ENCODE assay signal across 12 cellular contexts in the genomic region with DNA sequence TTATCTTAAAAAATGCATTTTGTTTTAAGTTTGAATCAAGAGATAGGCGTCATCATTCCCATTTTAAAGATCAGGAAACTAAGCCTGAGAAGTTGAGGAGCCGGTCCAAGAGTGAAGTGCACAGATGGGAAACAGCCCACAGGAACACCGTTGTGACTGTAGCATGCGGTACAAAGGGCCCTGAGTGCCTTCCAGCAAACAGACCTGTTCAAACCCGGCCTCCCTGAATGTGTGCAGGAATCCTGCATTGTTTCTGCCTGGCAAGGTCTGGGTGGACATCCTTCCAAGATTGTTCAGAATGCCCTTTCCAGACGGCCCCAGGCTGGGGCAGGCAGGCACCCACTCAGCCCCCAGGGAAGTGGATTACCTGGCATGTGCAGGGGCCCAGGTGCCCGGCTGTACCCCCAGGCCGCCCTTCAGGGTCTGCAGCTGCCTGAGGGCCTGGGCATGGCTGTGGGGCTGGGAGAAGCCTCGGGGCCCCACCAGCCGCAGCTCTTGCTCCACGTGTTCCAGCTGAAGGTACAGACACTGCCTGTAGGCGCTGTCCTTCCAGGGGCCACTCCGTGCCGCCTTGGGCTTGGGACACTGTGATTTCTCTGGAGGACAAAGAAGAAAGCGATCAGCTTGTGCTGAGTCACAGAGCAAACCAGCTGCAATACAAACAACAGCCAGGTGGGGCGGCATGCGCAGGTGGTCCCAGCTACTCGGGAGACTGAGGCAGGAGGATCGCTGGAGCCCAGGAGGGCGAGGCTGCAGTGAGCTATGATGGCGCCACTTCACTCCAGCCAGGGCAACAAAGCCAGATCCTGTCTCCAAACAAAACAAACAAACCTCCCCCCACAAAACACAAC. TPM values are rescaled to one million over a fixed set of nuclear protein-coding genes. Genes with fewer than 3 reads are reported as not detected.
DNase-seq lines count a peak whose midpoint lies in the region; FAIRE-seq and TF ChIP-seq lines count a peak whose summit lies in the region.
"Had no signal": no experiment of that assay in that cellular context is flagged by ENCODE, and none has a peak within 500 bp of the region (broad histone marks: within the 10 kb centered on the region; RNA-seq: fewer than 3 reads in every experiment).

No MANE protein-coding gene starts in this region.

- H3K4me2 ChIP-seq in osteoblast (ENCODE audit: insufficient read depth, low read length): no peak overlapping the region
- no peak overlapping the region for H3K4me2 ChIP-seq in mesenchymal stem cell (ENCODE audit: low read length, poor library complexity, severe bottlenecking)

- no peaks in the 10 kb centered on the region for H3K27me3 ChIP-seq in HUES6 (ENCODE audit: control insufficient read depth, insufficient read depth, low read length)
- H3K27me3 ChIP-seq in breast epithelium: no peaks in the 10 kb centered on the region
- H3K27me3 ChIP-seq in osteoblast (ENCODE audit: insufficient read depth, low read length): peaks cover 5% of the 10 kb centered on the region
- peaks cover 0 to 2% of the 10 kb centered on the region in 2 experiments for H3K27me3 ChIP-seq in mesenchymal stem cell (ENCODE audit: control insufficient read depth in 1 of 2, insufficient read depth in 1 of 2, low read length in 2 of 2)

- H3K4ac ChIP-seq in mesenchymal stem cell (ENCODE audit: low read depth in 1 of 2, low read length in 2 of 2): no peak overlapping the region

- H2AFZ ChIP-seq in osteoblast (ENCODE audit: low read length) (no peak overlapping the region), mesenchymal stem cell (ENCODE audit: low read depth, low read length) (no peak overlapping the region)

- H3K9ac ChIP-seq in HUES6 (ENCODE audit: low read length) (peak overlapping the region; percentile 43), mesenchymal stem cell (ENCODE audit: low read length) (no peak overlapping the region)

- H2BK12ac ChIP-seq in mesenchymal stem cell (ENCODE audit: low read length in 2 of 2): no peak overlapping the region

- H2BK120ac ChIP-seq in mesenchymal stem cell (ENCODE audit: low read depth, low read length): no peak overlapping the region

- no peak for TF ChIP-seq POLR2A in breast epithelium (IDR thresholded peaks at IDR 0.05)

- WGBS in mesenchymal stem cell: 91% methylated on average over 21 of the region's 21 CpGs

- H4K91ac ChIP-seq in mesenchymal stem cell (ENCODE audit: low read length): no peak overlapping the region

- peak overlapping the region; percentile 78 for H3K27ac ChIP-seq in HUES6 (ENCODE audit: low read depth, low read length)
- H3K27ac ChIP-seq in breast epithelium: no peak overlapping the region
- H3K27ac ChIP-seq in osteoblast (ENCODE audit: low read depth, low read length): no peak overlapping the region
- no peak overlapping the region for H3K27ac ChIP-seq in mesenchymal stem cell (ENCODE audit: low read length, poor library complexity, severe bottlenecking)
- H3K27ac ChIP-seq: adrenal gland, esophagus squamous epithelium had no signal

- no peak overlapping the region for H2BK5ac ChIP-seq in mesenchymal stem cell (ENCODE audit: low read depth, low read length, poor library complexity, severe bottlenecking)

- no peak overlapping the region for H3K18ac ChIP-seq in mesenchymal stem cell (ENCODE audit: low read depth in 1 of 2, low read length in 2 of 2)

- H4K8ac ChIP-seq in mesenchymal stem cell (ENCODE audit: low read length): no peak overlapping the region

- H3K23ac ChIP-seq in mesenchymal stem cell (ENCODE audit: low read length in 2 of 2): no peak overlapping the region

- no peaks in the 10 kb centered on the region for H3K79me1 ChIP-seq in mesenchymal stem cell (replicated peaks; ENCODE audit: low read length, poor library complexity, severe bottlenecking)

- H3K4me1 ChIP-seq in HUES6 (ENCODE audit: control insufficient read depth, insufficient read depth, low read length): peaks cover 23% of the 10 kb centered on the region
- no peaks in the 10 kb centered on the region for H3K4me1 ChIP-seq in breast epithelium
- peaks cover 7% of the 10 kb centered on the region for H3K4me1 ChIP-seq in osteoblast (ENCODE audit: insufficient read depth, low read length)
- no peaks in the 10 kb centered on the region for H3K4me1 ChIP-seq in mesenchymal stem cell (ENCODE audit: control insufficient read depth, insufficient read depth, low read depth, low read length)
- H3K4me1 ChIP-seq: adrenal gland had no signal

- H2AK5ac ChIP-seq in mesenchymal stem cell (ENCODE audit: low read length, severe bottlenecking): no peak overlapping the region

- H3K79me2 ChIP-seq in osteoblast (ENCODE audit: insufficient read depth, low read length): no peaks in the 10 kb centered on the region

- intact Hi-C loops in breast epithelium (cut with DNase I; ENCODE audit: low total_unique reads): no loop called here

- FAIRE-seq in frontal cortex (lab: Jason Lieb, UNC): no peak
- FAIRE-seq: small intestine had no signal

- no peak overlapping the region for H3K4me3 ChIP-seq in HUES6 (ENCODE audit: low read depth, low read length)
- no peak overlapping the region for H3K4me3 ChIP-seq in breast epithelium
- H3K4me3 ChIP-seq in osteoblast (ENCODE audit: insufficient read depth, low read length): no peak overlapping the region
- H3K4me3 ChIP-seq in mesenchymal stem cell (ENCODE audit: insufficient read depth in 1 of 2, low read depth in 1 of 2, low read length in 2 of 2): no peak overlapping the region
- H3K4me3 ChIP-seq: adrenal gland, esophagus squamous epithelium had no signal

- DNase-seq in SHP77 (lab: John Stamatoyannopoulos, UW) (peak; percentile 16 to 52), SHP77 treated with DMSO at 0.1 percent for 48 hours (lab: John Stamatoyannopoulos, UW) (no peak), breast epithelium (ENCODE audit: low spot score in 2 of 2) (no peak), osteoblast (ENCODE audit: insufficient read length, low spot score, missing footprints) (no peak), mesenchymal stem cell (no peak), frontal cortex (ENCODE audit: low spot score in 2 of 2) (no peak), ecto neural progenitor cell (ENCODE audit: low spot score) (no peak)
- DNase-seq: adrenal gland, esophagus squamous epithelium, midbrain, small intestine had no signal

- no peaks in the 10 kb centered on the region for H4K20me1 ChIP-seq in osteoblast (ENCODE audit: insufficient read depth, low read length)

- H3K36me3 ChIP-seq in HUES6 (ENCODE audit: control insufficient read depth, insufficient read depth, low read length): no peaks in the 10 kb centered on the region
- H3K36me3 ChIP-seq in breast epithelium: no peaks in the 10 kb centered on the region
- H3K36me3 ChIP-seq in osteoblast (ENCODE audit: insufficient read depth, low read length): no peaks in the 10 kb centered on the region
- H3K36me3 ChIP-seq in mesenchymal stem cell (ENCODE audit: control insufficient read depth in 1 of 2, insufficient read depth in 2 of 2, low read depth in 1 of 2, low read length in 2 of 2): no peaks in the 10 kb centered on the region
- H3K36me3 ChIP-seq: adrenal gland, esophagus squamous epithelium had no signal

- TF ChIP-seq CTCF in breast epithelium (IDR thresholded peaks at IDR 0.05): peak in 2 of 3 donors; percentile 11 to 24
- TF ChIP-seq CTCF in osteoblast (IDR thresholded peaks at IDR 0.05; ENCODE audit: extremely low read depth, low read depth, low read length): peak; percentile 10

- H3K9me3 ChIP-seq in HUES6 (ENCODE audit: control insufficient read depth, insufficient read depth, low read depth, low read length) (no peaks in the 10 kb centered on the region), breast epithelium (no peaks in the 10 kb centered on the region), osteoblast (ENCODE audit: low read depth, low read length) (no peaks in the 10 kb centered on the region), mesenchymal stem cell (ENCODE audit: control insufficient read depth, low read length) (no peaks in the 10 kb centered on the region)
- H3K9me3 ChIP-seq: adrenal gland, esophagus squamous epithelium had no signal

- H2BK15ac ChIP-seq in mesenchymal stem cell (ENCODE audit: low read depth, poor library complexity, severe bottlenecking): no peak overlapping the region

- no peak overlapping the region for H3K14ac ChIP-seq in mesenchymal stem cell (ENCODE audit: low read length in 2 of 2)

RNA-seq across cellular contexts. Expression of a gene that starts 45.0 kb away (rescaled TPM):
- 10 to 100 TPM; 19.9 to 22.1 (median 21.0) TPM for total RNA-seq in breast epithelium
- total RNA-seq in osteoblast: 18.1 and 19.2 TPM in 2 replicates
- 31.2 TPM for polyA plus RNA-seq in mesenchymal stem cell (2013, experiment 1 of 2)
- polyA plus RNA-seq in mesenchymal stem cell (2013, experiment 2 of 2): 36.8 TPM
- 31.0 TPM for total RNA-seq in frontal cortex

Comparison
In these comparisons a context has a peak if more than half of its experiments do, and no peak if none do; other contexts are left out.
1. DNase-seq: peak in SHP77 (2 of 2); none in SHP77 treated with DMSO at 0.1 percent for 48 hours (single experiment), breast epithelium (0 of 2), osteoblast (single experiment), mesenchymal stem cell (single experiment), frontal cortex (0 of 2) and ecto neural progenitor cell (single experiment).